In the genomic region with DNA sequence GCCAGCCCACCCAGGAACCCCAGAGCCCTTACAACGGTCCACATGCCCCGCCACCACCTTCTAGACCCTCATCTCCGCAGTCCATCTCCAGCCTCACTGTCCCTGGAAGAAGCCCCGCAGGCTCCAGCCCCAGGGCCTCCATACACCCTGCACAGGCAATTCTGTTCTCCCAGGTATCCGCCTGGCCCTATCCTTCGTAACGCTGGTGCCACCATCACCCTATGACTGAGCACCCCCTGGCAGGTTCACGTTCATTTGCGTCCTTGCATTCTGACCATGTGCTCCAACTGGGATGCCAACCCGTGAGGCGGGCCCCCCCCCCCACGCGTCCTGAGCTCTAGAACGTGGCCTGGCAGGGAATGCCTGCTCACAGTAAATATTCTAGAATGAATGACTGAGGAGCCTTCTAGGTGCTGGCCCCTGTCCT, we compare ENCODE assay signal across 9 cellular contexts. TPM values are rescaled to one million over a fixed set of nuclear protein-coding genes. Genes with fewer than 3 reads are reported as not detected.
DNase-seq lines count a peak whose midpoint lies in the region; ATAC-seq and TF ChIP-seq lines count a peak whose summit lies in the region.
"Had no signal": no experiment of that assay in that cellular context is flagged by ENCODE, and none has a peak within 500 bp of the region (broad histone marks: within the 10 kb centered on the region; RNA-seq: fewer than 3 reads in every experiment).

No MANE protein-coding gene starts in this region.

- peaks cover 10% of the 10 kb centered on the region for H3K36me3 ChIP-seq in DND-41 (ENCODE audit: insufficient read depth, low read length)
- H3K36me3 ChIP-seq in SJCRH30: no peaks in the 10 kb centered on the region; the same call in 1 of the 2 replicates

- H3K4me1 Mint-ChIP-seq in progenitor cell of endocrine pancreas (ENCODE audit: low read depth): peaks cover 3% of the 10 kb centered on the region

- H3K9ac ChIP-seq in DND-41 (ENCODE audit: low read depth, low read length): peak overlapping the region; percentile 78

- H3K4me3 ChIP-seq in DND-41 (ENCODE audit: low read depth in 1 of 2, low read length in 2 of 2) (peak overlapping the region in 1 of 2 experiments; percentile 88; a peak in 2 of 4 replicates), SJCRH30 (peak overlapping the region; percentile 97), epithelial cell of proximal tubule (ENCODE audit: low read depth, low read length) (peak overlapping the region; percentile 72)

- H2AFZ ChIP-seq in DND-41 (ENCODE audit: low read depth, low read length): peak overlapping the region; percentile 95

- no peaks in the 10 kb centered on the region for H3K36me3 Mint-ChIP-seq in progenitor cell of endocrine pancreas (ENCODE audit: insufficient read depth)

- peaks cover 18% of the 10 kb centered on the region for H3K79me2 ChIP-seq in DND-41 (ENCODE audit: insufficient read depth, low read length)

- no peak for DNase-seq in DND-41
- DNase-seq in SJCRH30: no peak
- no peak for DNase-seq in epithelial cell of proximal tubule (ENCODE audit: low read depth)
- no peak for DNase-seq in progenitor cell of endocrine pancreas (ENCODE audit: low spot score, unreplicated experiment)
- no peak for DNase-seq in epidermal melanocyte (ENCODE audit: insufficient read length, low spot score)
- no peak for DNase-seq in NCI-H1417 treated with DMSO at 0.1 percent for 48 hours (lab: John Stamatoyannopoulos, UW)
- no peak for DNase-seq in NCI-H345 treated with DMSO at 0.1 percent for 48 hours (lab: John Stamatoyannopoulos, UW; ENCODE audit: unreplicated experiment)

- H4K20me1 ChIP-seq in DND-41 (ENCODE audit: insufficient read depth, low read length): peaks cover 10% of the 10 kb centered on the region; the same call in 1 of the 2 replicates

- ATAC-seq in DND-41 (ENCODE audit: insufficient read depth, low read depth) (peak; percentile 4; the same call in 2 of the 3 replicates), HG03442 (IDR thresholded peaks at IDR 0.05; ENCODE audit: unreplicated experiment) (no peak)

- H3K9me3 Mint-ChIP-seq in progenitor cell of endocrine pancreas (ENCODE audit: low read depth): no peaks in the 10 kb centered on the region

- H3K27ac ChIP-seq in DND-41 (ENCODE audit: low read length) (peak overlapping the region; percentile 87), SJCRH30 (peak overlapping the region; percentile 70)
- H3K27ac ChIP-seq: epithelial cell of prostate had no signal

- peak overlapping the region; percentile 91 for H3K4me2 ChIP-seq in DND-41 (ENCODE audit: insufficient read depth, low read length)

- H3K27me3 ChIP-seq in DND-41 (ENCODE audit: insufficient read depth, low read length, poor library complexity) (no peaks in the 10 kb centered on the region), SJCRH30 (no peaks in the 10 kb centered on the region)

- peak overlapping the region; percentile 89 for H3K27ac Mint-ChIP-seq in progenitor cell of endocrine pancreas

- peaks cover 30% of the 10 kb centered on the region for H3K27me3 Mint-ChIP-seq in progenitor cell of endocrine pancreas

- no peak for TF ChIP-seq CTCF in DND-41 (IDR thresholded peaks at IDR 0.05; ENCODE audit: borderline replicate concordance, extremely low read depth, low read length, poor library complexity, severe bottlenecking)
- TF ChIP-seq CTCF in epithelial cell of proximal tubule (conservative IDR thresholded peaks at IDR 0.05; ENCODE audit: low read depth, low read length): no peak
- no peak for TF ChIP-seq CTCF in progenitor cell of endocrine pancreas (IDR thresholded peaks at IDR 0.05; ENCODE audit: unreplicated experiment)

- H3K4me3 Mint-ChIP-seq in progenitor cell of endocrine pancreas (ENCODE audit: low read depth): peak overlapping the region; percentile 68

- no peaks in the 10 kb centered on the region for H3K9me3 ChIP-seq in DND-41 (ENCODE audit: insufficient read depth, low read length, severe bottlenecking)
- H3K9me3 ChIP-seq in SJCRH30 (replicated peaks): no peaks in the 10 kb centered on the region

- peaks cover 32% of the 10 kb centered on the region for H3K4me1 ChIP-seq in DND-41 (ENCODE audit: insufficient read depth, low read length)
- peaks cover 6% of the 10 kb centered on the region for H3K4me1 ChIP-seq in SJCRH30

RNA-seq across cellular contexts. Expression of gene SCARB1, which starts 0.7 kb away (rescaled TPM):
- 36.1 TPM in 2 replicates for total RNA-seq in SJCRH30 (2014; rRNA removed; shearing (Covaris generic))
- 21.9 and 72.8 TPM in 2 replicates for total RNA-seq in epithelial cell of proximal tubule
- 20.6 and 21.5 TPM in 2 replicates for total RNA-seq in progenitor cell of endocrine pancreas

RNA-seq across cellular contexts. Expression of gene UBC, which starts 50.1 kb away (rescaled TPM):
- total RNA-seq in SJCRH30 (2014; rRNA removed; shearing (Covaris generic)): 492 and 503 TPM in 2 replicates
- total RNA-seq in epithelial cell of proximal tubule (679 and 827 TPM in 2 replicates), progenitor cell of endocrine pancreas (630 and 645 TPM in 2 replicates)
